In genomic region chr16:46765050-46765449, GRCh38 we compare ENCODE assay signal across 17 cellular contexts. TPM values are rescaled to one million over a fixed set of nuclear protein-coding genes. Genes with fewer than 3 reads are reported as not detected.
DNase-seq lines count a peak whose midpoint lies in the region; ATAC-seq and TF ChIP-seq lines count a peak whose summit lies in the region.
"Had no signal": no experiment of that assay in that cellular context is flagged by ENCODE, and none has a peak within 500 bp of the region (broad histone marks: within the 10 kb centered on the region; RNA-seq: fewer than 3 reads in every experiment).

No MANE protein-coding gene starts in this region.

- 77 to 81% (median 77%) methylated on average over 7 of the region's 7 CpGs for WGBS in psoas muscle, 3 donors

- peak overlapping the region; percentile 80 for H3K27ac ChIP-seq in psoas muscle
- H3K27ac ChIP-seq: sigmoid colon had no signal

- ATAC-seq in psoas muscle = no peak
- no peak for ATAC-seq in HG02798 (IDR thresholded peaks at IDR 0.05; ENCODE audit: poor library complexity, unreplicated experiment)
- ATAC-seq: HCT116; left cardiac atrium; naive thymus-derived CD8-positive, alpha-beta T cell; Panc1 had no signal

- no peak overlapping the region for H3K4me3 ChIP-seq in psoas muscle
- H3K4me3 ChIP-seq: sigmoid colon had no signal

- no peaks in the 10 kb centered on the region for H3K36me3 ChIP-seq in psoas muscle (ENCODE audit: insufficient read depth in 1 of 2, low read depth in 1 of 2)
- H3K36me3 ChIP-seq: sigmoid colon had no signal

- no peaks in the 10 kb centered on the region for H3K27me3 ChIP-seq in psoas muscle (ENCODE audit: insufficient read depth in 3 of 3, low read length in 2 of 3)

- no peak for TF ChIP-seq CTCF in psoas muscle (IDR thresholded peaks at IDR 0.05)

- H3K9me3 ChIP-seq in psoas muscle = no peaks in the 10 kb centered on the region
- H3K9me3 ChIP-seq: sigmoid colon had no signal

- peaks cover 9% of the 10 kb centered on the region for H3K4me1 ChIP-seq in psoas muscle
- H3K4me1 ChIP-seq: sigmoid colon had no signal

- DNase-seq in EL = peak; percentile 61
- DNase-seq in M059J (ENCODE audit: low read depth) = peak; percentile 87
- peak; percentile 89 for DNase-seq in astrocyte of the hippocampus (ENCODE audit: low read depth, low spot score)
- DNase-seq in psoas muscle = no peak
- DNase-seq in DMS153 treated with DMSO at 0.1 percent for 48 hours (lab: John Stamatoyannopoulos, UW; ENCODE audit: unreplicated experiment) = no peak
- DNase-seq in GOT3 (lab: John Stamatoyannopoulos, UW) = no peak
- DNase-seq: endodermal cell; left cardiac atrium; naive thymus-derived CD8-positive, alpha-beta T cell; NCI-H1105 treated with DMSO at 0.1 percent for 48 hours; NCI-H510A; sigmoid colon; stimulated activated naive CD4-positive, alpha-beta T cell; T-helper 2 cell had no signal

- intact Hi-C loops in psoas muscle (cut with DNase I) = no loop called here

RNA-seq across cellular contexts. Expression of gene MYLK3, which starts 16.9 kb away (rescaled TPM):
- 0.32 TPM in 1 of 2 replicates, not detected in the other for total RNA-seq in M059J (2014; rRNA removed; shearing (Covaris generic))
- 10 to 100 TPM; 13.2 to 41.1 (median 36.6) TPM for total RNA-seq in psoas muscle
- polyA plus RNA-seq in psoas muscle = 1 to 10 TPM; 1.4 to 6.8 (median 5.4) TPM
- polyA plus RNA-seq: naive thymus-derived CD8-positive, alpha-beta T cell had no signal

Comparison
In these comparisons a context has a peak if more than half of its experiments do, and no peak if none do; other contexts are left out.
1. DNase-seq: peak in EL (single experiment), M059J (single experiment) and astrocyte of the hippocampus (single experiment); none in psoas muscle (0 of 2), DMS153 treated with DMSO at 0.1 percent for 48 hours (single experiment) and GOT3 (single experiment).
2. RNA of gene MYLK3, which starts 16.9 kb away (total RNA-seq): 13.2 to 41.1 TPM in psoas muscle; 0.32 TPM in M059J; every median in the first group is over 10 times any median in the second.